Comparison of ENCODE assay signal across 10 cellular contexts in genomic region chr7:139494835-139495568, GRCh38. TPM values are rescaled to one million over a fixed set of nuclear protein-coding genes. Genes with fewer than 3 reads are reported as not detected.
DNase-seq lines count a peak whose midpoint lies in the region; ATAC-seq and TF ChIP-seq lines count a peak whose summit lies in the region.
"Had no signal": no experiment of that assay in that cellular context is flagged by ENCODE, and none has a peak within 500 bp of the region (broad histone marks: within the 10 kb centered on the region; RNA-seq: fewer than 3 reads in every experiment).

No MANE protein-coding gene starts in this region.

- H3K27ac Mint-ChIP-seq in activated B cell treated with CpG ODN at 0.5 μM for 24 hours: peak overlapping the region; percentile 37

- no peaks in the 10 kb centered on the region for H3K79me2 ChIP-seq in GM23248 (ENCODE audit: insufficient read depth)

- ATAC-seq in GM19043 (IDR thresholded peaks at IDR 0.05; ENCODE audit: low read depth, unreplicated experiment) (peak; percentile 83), HG03095 (IDR thresholded peaks at IDR 0.05; ENCODE audit: unreplicated experiment) (peak; percentile 58), activated B cell treated with CpG ODN at 0.5 μM for 24 hours (ENCODE audit: low read depth) (peak; percentile 58), body of pancreas (no peak)
- ATAC-seq: right lobe of liver had no signal

- H3K4me3 Mint-ChIP-seq in activated B cell treated with CpG ODN at 0.5 μM for 24 hours: no peak overlapping the region

- TF ChIP-seq CTCF in activated B cell treated with CpG ODN at 0.5 μM for 24 hours (IDR thresholded peaks at IDR 0.05) (no peak), body of pancreas (IDR thresholded peaks at IDR 0.05) (no peak)

- DNase-seq in EH (ENCODE audit: low read depth) (peak; percentile 22), activated B cell treated with CpG ODN at 0.5 μM for 24 hours (no peak), activated gamma-delta T cell treated with Interleukin-2 at 50 U/mL for 16 hours (no peak), body of pancreas (no peak), GM23248 (no peak)
- no peak for DNase-seq in stimulated activated naive CD4-positive, alpha-beta T cell (lab: John Stamatoyannopoulos, UW)
- DNase-seq: right lobe of liver had no signal

- no peaks in the 10 kb centered on the region for H3F3A ChIP-seq in GM23248 (ENCODE audit: insufficient read depth)

- in situ Hi-C loops in GM23248 (cut with MboI): loop anchor here (25.0 kb wide), 1 partner anchor 517 kb away; no protein-coding TSS in a partner anchor

- no peaks in the 10 kb centered on the region for H3K27me3 ChIP-seq in body of pancreas
- peaks cover 11% of the 10 kb centered on the region for H3K27me3 ChIP-seq in GM23248 (replicated peaks; ENCODE audit: insufficient read depth)
- H3K27me3 ChIP-seq: right lobe of liver had no signal

- no peak overlapping the region for H3K9ac ChIP-seq in GM23248

- TF ChIP-seq POLR2A in body of pancreas (IDR thresholded peaks at IDR 0.05): no peak

- H3K27me3 Mint-ChIP-seq in activated B cell treated with CpG ODN at 0.5 μM for 24 hours: peaks cover 2% of the 10 kb centered on the region

- H3K9me2 ChIP-seq in GM23248 (ENCODE audit: insufficient read depth): no peaks in the 10 kb centered on the region

- H3K36me3 ChIP-seq in body of pancreas (replicated peaks in 1 of 2; ENCODE audit: insufficient read depth in 1 of 2, low read depth in 2 of 2): no peaks in the 10 kb centered on the region
- no peaks in the 10 kb centered on the region for H3K36me3 ChIP-seq in GM23248 (ENCODE audit: low read depth)
- H3K36me3 ChIP-seq: right lobe of liver had no signal

- no peak overlapping the region for H2AFZ ChIP-seq in GM23248

- H3K27ac ChIP-seq in body of pancreas (no peak overlapping the region), GM23248 (no peak overlapping the region)
- H3K27ac ChIP-seq: right lobe of liver had no signal

- H3K9me3 ChIP-seq in body of pancreas (no peaks in the 10 kb centered on the region), GM23248 (ENCODE audit: low read depth) (no peaks in the 10 kb centered on the region)
- H3K9me3 ChIP-seq: right lobe of liver had no signal

- H3K4me1 Mint-ChIP-seq in activated B cell treated with CpG ODN at 0.5 μM for 24 hours: peaks cover 24% of the 10 kb centered on the region

- H3K4me3 ChIP-seq in body of pancreas: no peak overlapping the region
- no peak overlapping the region for H3K4me3 ChIP-seq in GM23248
- H3K4me3 ChIP-seq: right lobe of liver had no signal

- peaks cover 14% of the 10 kb centered on the region for H3K9me3 Mint-ChIP-seq in activated B cell treated with CpG ODN at 0.5 μM for 24 hours

- no peaks in the 10 kb centered on the region for H4K20me1 ChIP-seq in GM23248 (ENCODE audit: insufficient read depth)

- POLR2A ChIA-PET in activated B cell treated with CpG ODN at 0.5 μM for 24 hours (lab: Charles Lee): interaction anchor here (0.6 kb wide), 1 partner anchor 50 kb away, joined by 3 read pairs; no protein-coding TSS in a partner anchor

- intact Hi-C loops in activated B cell treated with CpG ODN at 0.5 μM for 24 hours (cut with micrococcal nuclease): no loop called here
- intact Hi-C loops in body of pancreas (cut with DNase I): loop anchor here (10.0 kb wide), 1 partner anchor 510 kb away; no protein-coding TSS in a partner anchor

- no peak overlapping the region for H3K4me2 ChIP-seq in GM23248 (ENCODE audit: unreplicated experiment)

- H3K36me3 Mint-ChIP-seq in activated B cell treated with CpG ODN at 0.5 μM for 24 hours (ENCODE audit: low read depth): no peaks in the 10 kb centered on the region

- H3K4me1 ChIP-seq in body of pancreas (peaks cover 11% of the 10 kb centered on the region), GM23248 (ENCODE audit: insufficient read depth) (no peaks in the 10 kb centered on the region)
- H3K4me1 ChIP-seq: right lobe of liver had no signal

- 57 to 61% methylated on average over 4 to 5 of the region's 5 CpGs for WGBS in body of pancreas, 2 donors
- WGBS in GM23248 (ENCODE audit: low coverage in 1 of 2, low lambda C conversion rate in 2 of 2, missing lambda C conversion rate in 2 of 2), 2 experiments: 53 to 63% methylated on average over 4 to 5 of the region's 5 CpGs

- CTCF ChIA-PET in activated B cell treated with CpG ODN at 0.5 μM for 24 hours (lab: Charles Lee): no interaction called here

RNA-seq across cellular contexts. Expression of gene KLRG2, which starts 11.5 kb away (rescaled TPM):
- total RNA-seq in activated B cell treated with CpG ODN at 0.5 μM for 24 hours (0.17 TPM in 1 of 2 replicates, not detected in the other), body of pancreas (under 1 TPM in 1 of 2 donors, not detected in 1; 0.26 TPM)
- 0.65 TPM in 1 of 2 replicates, not detected in the other for total RNA-seq in GM23248 (2014; rRNA removed; shearing (Covaris generic))
- polyA plus RNA-seq in GM23248 (2016; fragmentation: Nextera tagmentation; extraction: Ambion mirVana): not detected in 2 replicates
- total RNA-seq: right lobe of liver had no signal

RNA-seq across cellular contexts. Expression of gene CLEC2L, which starts 28.5 kb away (rescaled TPM):
- total RNA-seq in activated B cell treated with CpG ODN at 0.5 μM for 24 hours: not detected in 2 replicates
- not detected for total RNA-seq in body of pancreas
- total RNA-seq in GM23248 (2014; rRNA removed; shearing (Covaris generic)): not detected in 2 replicates
- not detected in 2 replicates for polyA plus RNA-seq in GM23248 (2016; fragmentation: Nextera tagmentation; extraction: Ambion mirVana)
- total RNA-seq: right lobe of liver; T-helper 2 cell treated with Interferon-gamma antibody and Interleukin-4, amounts not matched to agents 100 ng/mL and 5 ng/mL, for 36 hours had no signal
